ENCODE assay signal across 21 cellular contexts in genomic region chr9:98084396-98084795, GRCh38. TPM values are rescaled to one million over a fixed set of nuclear protein-coding genes. Genes with fewer than 3 reads are reported as not detected.
DNase-seq lines count a peak whose midpoint lies in the region; ATAC-seq, FAIRE-seq and TF ChIP-seq lines count a peak whose summit lies in the region.
"Had no signal": no experiment of that assay in that cellular context is flagged by ENCODE, and none has a peak within 500 bp of the region (broad histone marks: within the 10 kb centered on the region; RNA-seq: fewer than 3 reads in every experiment).

No MANE protein-coding gene starts in this region.

- peaks cover 71% of the 10 kb centered on the region for H3K36me3 ChIP-seq in CD4-positive, CD25-positive, alpha-beta regulatory T cell (ENCODE audit: control insufficient read depth, insufficient read depth, low read length)
- H3K36me3 ChIP-seq in Caco-2 (ENCODE audit: control insufficient read depth, insufficient read depth, low read length) (peaks cover 10% of the 10 kb centered on the region), K562 (ENCODE audit: control insufficient read depth, insufficient read depth, low read length) (peaks cover 82% of the 10 kb centered on the region)

- no peak for TF ChIP-seq CTCF in Caco-2 (IDR thresholded peaks at IDR 0.05; ENCODE audit: insufficient read depth in 1 of 2, low read depth in 1 of 2, low read length in 1 of 2, severe bottlenecking in 1 of 2, unreplicated experiment in 1 of 2)
- no peak for TF ChIP-seq CTCF in K562 (IDR thresholded peaks at IDR 0.05 in 2 of 3, conservative IDR thresholded peaks at IDR 0.05 in 1 of 3; ENCODE audit: insufficient read depth in 2 of 3, low read depth in 1 of 3, low read length in 3 of 3)

- H3K9me1 ChIP-seq in K562 (ENCODE audit: control insufficient read depth, insufficient read depth, low read length), result no peaks in the 10 kb centered on the region

- no peak for TF ChIP-seq RAD21 in K562 (CRISPR knock-in tag; conservative IDR thresholded peaks at IDR 0.05 in 1 of 2, IDR thresholded peaks at IDR 0.05 in 1 of 2)

- CTCF ChIA-PET in Caco-2 (lab: Charles Lee) (interaction anchor here (0.7 to 1.7 kb wide), 2 partner anchors 10 to 11 kb away, joined by 3 to 4 read pairs; no protein-coding TSS in a partner anchor), K562 (lab: Yijun Ruan, JAX; ENCODE audit: low intra/inter-chr PET ratio) (no interaction called here)

- H3K4me1 ChIP-seq in CD4-positive, CD25-positive, alpha-beta regulatory T cell (ENCODE audit: control insufficient read depth, insufficient read depth, low read length, poor library complexity, severe bottlenecking), result peaks cover 45% of the 10 kb centered on the region
- H3K4me1 ChIP-seq in Caco-2 (no peaks in the 10 kb centered on the region), K562 (replicated peaks in 1 of 2; ENCODE audit: control insufficient read depth in 2 of 2, insufficient read depth in 2 of 2, low read length in 2 of 2) (peaks cover 7 to 9% of the 10 kb centered on the region in 2 experiments; a peak in 4 of 5 replicates)

- no peaks in the 10 kb centered on the region for H3K79me2 ChIP-seq in K562 (ENCODE audit: control insufficient read depth, insufficient read depth, low read length)

- peak overlapping the region in 2 of 3 donors; percentile 2 to 84 for H3K27ac Mint-ChIP-seq in CD4-positive, CD25-positive, alpha-beta regulatory T cell
- H3K27ac Mint-ChIP-seq in Caco-2 (ENCODE audit: unreplicated experiment), result no peak overlapping the region
- H3K27ac Mint-ChIP-seq in naive thymus-derived CD8-positive, alpha-beta T cell, result peak overlapping the region in 6 of 10 donors; percentile 27 to 85 (median 66)

- no peaks in the 10 kb centered on the region for H3K27me3 ChIP-seq in CD4-positive, CD25-positive, alpha-beta regulatory T cell (ENCODE audit: control insufficient read depth, insufficient read depth, low read length)
- no peaks in the 10 kb centered on the region for H3K27me3 ChIP-seq in Caco-2 (replicated peaks; ENCODE audit: control insufficient read depth, insufficient read depth, low read length)
- H3K27me3 ChIP-seq in K562 (ENCODE audit: control insufficient read depth in 2 of 2, insufficient read depth in 2 of 2, low read length in 2 of 2), result no peaks in the 10 kb centered on the region
- H3K27me3 ChIP-seq: Peyer's patch had no signal

- no peak overlapping the region for H3K27ac ChIP-seq in CD4-positive, CD25-positive, alpha-beta regulatory T cell (ENCODE audit: insufficient read depth, low read length, poor library complexity, severe bottlenecking)
- no peak overlapping the region for H3K27ac ChIP-seq in K562 (ENCODE audit: extremely low read depth, low read depth, low read length)
- H3K27ac ChIP-seq: A549, SK-N-MC had no signal

- H2AFZ ChIP-seq in K562 (ENCODE audit: low read depth, low read length), result no peak overlapping the region

- intact Hi-C loops in Caco-2 (cut with micrococcal nuclease; ENCODE audit: unreplicated experiment), result no loop called here
- intact Hi-C loops in K562 (cut with micrococcal nuclease), result no loop called here

- peak overlapping the region in 1 of 4 donors; percentile 22 for H3K4me3 Mint-ChIP-seq in CD4-positive, CD25-positive, alpha-beta regulatory T cell
- H3K4me3 Mint-ChIP-seq in Caco-2 (ENCODE audit: unreplicated experiment), result no peak overlapping the region
- no peak overlapping the region for H3K4me3 Mint-ChIP-seq in naive thymus-derived CD8-positive, alpha-beta T cell
- H3K4me3 Mint-ChIP-seq: B cell had no signal

- H3K36me3 Mint-ChIP-seq in CD4-positive, CD25-positive, alpha-beta regulatory T cell, result peaks cover 66% of the 10 kb centered on the region
- peaks cover 40% of the 10 kb centered on the region for H3K36me3 Mint-ChIP-seq in Caco-2 (ENCODE audit: insufficient read depth, unreplicated experiment)
- H3K36me3 Mint-ChIP-seq in naive thymus-derived CD8-positive, alpha-beta T cell, result peaks cover 7 to 79% (median 13%) of the 10 kb centered on the region in 3 donors

- no peak for DNase-seq in CD4-positive, CD25-positive, alpha-beta regulatory T cell
- DNase-seq in Caco-2 (no peak), K562 (ENCODE audit: extremely low read depth in 1 of 4, low spot score in 3 of 4) (no peak), SIG-M5 treated with dmso at 0.1 percent for 504 hours (lab: John Stamatoyannopoulos, UW; ENCODE audit: unreplicated experiment) (no peak), ecto neural progenitor cell (ENCODE audit: low spot score) (no peak)
- no peak for DNase-seq in naive thymus-derived CD8-positive, alpha-beta T cell
- DNase-seq: DMS153, Kasumi-1, NCI-H1694, NCI-H2081, NCI-H524 treated with DMSO at 0.1 percent for 48 hours had no signal

- no peak for TF ChIP-seq EP300 in K562 (IDR thresholded peaks at IDR 0.05; ENCODE audit: low read length)

- 93% methylated on average over 3 of the region's 3 CpGs for WGBS in K562 (ENCODE audit: insufficient coverage, low coverage, missing lambda C conversion rate)

- FAIRE-seq in K562 (lab: Jason Lieb, UNC), result no peak
- FAIRE-seq: A549, G401.6, GM18507, GM19239 had no signal

- no peaks in the 10 kb centered on the region for H4K20me1 ChIP-seq in K562 (replicated peaks; ENCODE audit: control insufficient read depth, insufficient read depth, low read length)

- BruUV-seq in Caco-2 (replicated peaks; lab: Mats Ljungman, UMichigan) (TSS peak; percentile 24), K562 (replicated peaks; lab: Mats Ljungman, UMichigan) (TSS peak; percentile 35)

- H3K9ac ChIP-seq in K562 (ENCODE audit: insufficient read depth in 1 of 2, low read depth in 2 of 2, low read length in 2 of 2), result no peak overlapping the region

- ATAC-seq in CD4-positive, CD25-positive, alpha-beta regulatory T cell (ENCODE audit: low read depth in 2 of 2), result no peak
- ATAC-seq in K562 (no peak), GM18873 (IDR thresholded peaks at IDR 0.05; ENCODE audit: low FRiP score, unreplicated experiment) (no peak), GM18870 (IDR thresholded peaks at IDR 0.05; ENCODE audit: unreplicated experiment) (no peak)
- ATAC-seq in naive thymus-derived CD8-positive, alpha-beta T cell, result no peak
- ATAC-seq: A549, HCT116 had no signal

- peaks cover 24 to 85% (median 60%) of the 10 kb centered on the region in 4 donors for H3K4me1 Mint-ChIP-seq in CD4-positive, CD25-positive, alpha-beta regulatory T cell
- H3K4me1 Mint-ChIP-seq in Caco-2 (ENCODE audit: low read depth, unreplicated experiment), result peaks cover 6% of the 10 kb centered on the region
- peaks cover 18 to 59% (median 39%) of the 10 kb centered on the region in 4 donors for H3K4me1 Mint-ChIP-seq in naive thymus-derived CD8-positive, alpha-beta T cell

- in situ Hi-C loops in K562 (cut with MboI), result no loop called here

- POLR2A ChIA-PET in Caco-2 (lab: Charles Lee) (interaction anchor here (0.6 kb wide), 1 partner anchor 25 kb away, joined by 3 read pairs; no protein-coding TSS in a partner anchor), K562 (lab: Yijun Ruan, JAX) (interaction anchor here (0.9 to 2.5 kb wide), 5 partner anchors 13 to 171 kb away, joined by 3 to 7 read pairs (median 3); partner anchors contain the start of gene TBC1D2)
- POLR2A ChIA-PET in naive thymus-derived CD8-positive, alpha-beta T cell (lab: Charles Lee), result interaction anchor here (1.2 kb wide), 1 partner anchor 9 kb away, joined by 3 read pairs; no protein-coding TSS in a partner anchor

- no peak for TF ChIP-seq POLR2A in K562 (conservative IDR thresholded peaks at IDR 0.05)

- H3K9me3 ChIP-seq in CD4-positive, CD25-positive, alpha-beta regulatory T cell (ENCODE audit: control insufficient read depth in 2 of 2, low read length in 2 of 2), result no peaks in the 10 kb centered on the region
- H3K9me3 ChIP-seq in Caco-2 (no peaks in the 10 kb centered on the region), K562 (replicated peaks; ENCODE audit: control insufficient read depth, insufficient read depth, low read depth, low read length) (no peaks in the 10 kb centered on the region)
- H3K9me3 ChIP-seq: A549, Peyer's patch had no signal

- H3K9me3 Mint-ChIP-seq in CD4-positive, CD25-positive, alpha-beta regulatory T cell, result no peaks in the 10 kb centered on the region
- H3K9me3 Mint-ChIP-seq in Caco-2 (ENCODE audit: unreplicated experiment), result no peaks in the 10 kb centered on the region
- no peaks in the 10 kb centered on the region for H3K9me3 Mint-ChIP-seq in naive thymus-derived CD8-positive, alpha-beta T cell

- H3K27me3 Mint-ChIP-seq in CD4-positive, CD25-positive, alpha-beta regulatory T cell, result no peaks in the 10 kb centered on the region
- no peaks in the 10 kb centered on the region for H3K27me3 Mint-ChIP-seq in Caco-2 (ENCODE audit: insufficient read depth, unreplicated experiment)
- no peaks in the 10 kb centered on the region for H3K27me3 Mint-ChIP-seq in naive thymus-derived CD8-positive, alpha-beta T cell
- H3K27me3 Mint-ChIP-seq: B cell had no signal

- no peak overlapping the region for H3K4me2 ChIP-seq in K562 (ENCODE audit: insufficient read depth, low read length)
- H3K4me2 ChIP-seq: A549 had no signal

- H3K4me3 ChIP-seq in CD4-positive, CD25-positive, alpha-beta regulatory T cell (ENCODE audit: low read depth, low read length), result no peak overlapping the region
- H3K4me3 ChIP-seq in Caco-2 (ENCODE audit: low read depth, low read length) (no peak overlapping the region), K562 (no peak overlapping the region)
- H3K4me3 ChIP-seq: A549, Peyer's patch, SK-N-MC had no signal

RNA-seq across cellular contexts. Expression of gene NANS, which starts 27.9 kb away (rescaled TPM):
- total RNA-seq in CD4-positive, CD25-positive, alpha-beta regulatory T cell, result 51.4 TPM
- 10 to 100 TPM; 34.4 to 44.7 (median 36.4) TPM for polyA plus RNA-seq in CD4-positive, CD25-positive, alpha-beta regulatory T cell
- total RNA-seq in Caco-2 (2022) (68.7 and 71.7 TPM in 2 replicates), K562 (2014; rRNA removed) (181 and 197 TPM in 2 replicates), K562 (2014; rRNA removed; fragmentation: Illumina TruSeq; extraction: Trizol) (124 and 133 TPM in 2 replicates), K562 (2015; rRNA removed; fragmentation: Illumina TruSeq; extraction: Trizol) (151 and 156 TPM in 2 replicates), K562 (2021) (127 and 133 TPM in 2 replicates)
- 95.6 and 146 TPM in 2 replicates for total RNA-seq in K562 (2011; cell fraction: chromatin; rRNA removed; ENCODE audit: low replicate concordance)
- 97.0 and 106 TPM in 2 replicates for total RNA-seq in K562 (2011; cell fraction: nucleolus; rRNA removed)
- 94.6 and 118 TPM in 2 replicates for total RNA-seq in K562 (2011; cell fraction: nucleoplasm; rRNA removed)
- polyA plus RNA-seq in K562 (2011; rRNA removed) (124 and 143 TPM in 2 replicates), K562 (2014; fragmentation: Illumina TruSeq; extraction: Trizol) (137 TPM in 2 replicates), K562 (2014; fragmentation: Nextera tagmentation; extraction: Ambion mirVana) (10 to 100 TPM; 37.1 to 64.3 TPM), K562 (2014; rRNA removed) (127 and 141 TPM in 2 replicates)
- polyA plus RNA-seq in K562 (2011; cell fraction: cytosol; rRNA removed), result 138 and 150 TPM in 2 replicates
- 49.2 and 61.9 TPM in 2 replicates for polyA plus RNA-seq in K562 (2011; cell fraction: nucleus; rRNA removed)
- polyA plus RNA-seq in K562 (2012), result 189 and 211 TPM in 2 replicates
- polyA minus RNA-seq in K562 (2011; rRNA and poly(A)+ RNA removed), result 139 and 167 TPM in 2 replicates
- polyA minus RNA-seq in K562 (2011; cell fraction: cytosol; rRNA and poly(A)+ RNA removed), result 63.5 and 72.7 TPM in 2 replicates
- 26.9 and 42.3 TPM in 2 replicates for polyA minus RNA-seq in K562 (2011; cell fraction: nucleus; rRNA and poly(A)+ RNA removed)
- total RNA-seq in naive thymus-derived CD8-positive, alpha-beta T cell, result 10 to 100 TPM; 15.0 to 15.7 TPM
- 10 to 100 TPM; 28.9 to 32.4 (median 30.9) TPM for polyA plus RNA-seq in naive thymus-derived CD8-positive, alpha-beta T cell

RNA-seq across cellular contexts. Expression of gene TRIM14, which starts 34.6 kb away (rescaled TPM):
- 120 TPM for total RNA-seq in CD4-positive, CD25-positive, alpha-beta regulatory T cell
- polyA plus RNA-seq in CD4-positive, CD25-positive, alpha-beta regulatory T cell, result 10 to 100 TPM; 65.2 to 94.0 (median 73.7) TPM
- total RNA-seq in Caco-2 (2022) (30.3 and 34.5 TPM in 2 replicates), K562 (2014; rRNA removed) (17.9 and 24.7 TPM in 2 replicates), K562 (2014; rRNA removed; fragmentation: Illumina TruSeq; extraction: Trizol) (17.0 and 17.5 TPM in 2 replicates), K562 (2015; rRNA removed; fragmentation: Illumina TruSeq; extraction: Trizol) (12.2 and 13.3 TPM in 2 replicates), K562 (2021) (41.0 and 48.5 TPM in 2 replicates)
- 24.8 and 33.6 TPM in 2 replicates for total RNA-seq in K562 (2011; cell fraction: chromatin; rRNA removed; ENCODE audit: low replicate concordance)
- 15.1 and 15.7 TPM in 2 replicates for total RNA-seq in K562 (2011; cell fraction: nucleolus; rRNA removed)
- 20.1 and 31.3 TPM in 2 replicates for total RNA-seq in K562 (2011; cell fraction: nucleoplasm; rRNA removed)
- polyA plus RNA-seq in K562 (2011; rRNA removed) (19.1 and 24.8 TPM in 2 replicates), K562 (2014; fragmentation: Illumina TruSeq; extraction: Trizol) (34.1 and 40.0 TPM in 2 replicates), K562 (2014; fragmentation: Nextera tagmentation; extraction: Ambion mirVana) (1 to 10 TPM; 7.6 to 8.3 TPM), K562 (2014; rRNA removed) (30.1 and 32.7 TPM in 2 replicates)
- polyA plus RNA-seq in K562 (2011; cell fraction: cytosol; rRNA removed), result 17.9 and 36.4 TPM in 2 replicates
- 22.9 and 38.7 TPM in 2 replicates for polyA plus RNA-seq in K562 (2011; cell fraction: nucleus; rRNA removed)
- 21.4 and 21.8 TPM in 2 replicates for polyA plus RNA-seq in K562 (2012)
- 12.4 and 15.6 TPM in 2 replicates for polyA minus RNA-seq in K562 (2011; rRNA and poly(A)+ RNA removed)
- polyA minus RNA-seq in K562 (2011; cell fraction: cytosol; rRNA and poly(A)+ RNA removed), result 13.0 and 14.8 TPM in 2 replicates
- polyA minus RNA-seq in K562 (2011; cell fraction: nucleus; rRNA and poly(A)+ RNA removed), result 5.8 and 7.0 TPM in 2 replicates
- total RNA-seq in naive thymus-derived CD8-positive, alpha-beta T cell, result 10 to 100 TPM; 76.9 to 78.1 TPM
- polyA plus RNA-seq in naive thymus-derived CD8-positive, alpha-beta T cell, result 10 to 100 TPM; 48.7 to 84.0 (median 68.4) TPM
